Comparison of ENCODE assay signal across 8 cellular contexts in the genomic region with DNA sequence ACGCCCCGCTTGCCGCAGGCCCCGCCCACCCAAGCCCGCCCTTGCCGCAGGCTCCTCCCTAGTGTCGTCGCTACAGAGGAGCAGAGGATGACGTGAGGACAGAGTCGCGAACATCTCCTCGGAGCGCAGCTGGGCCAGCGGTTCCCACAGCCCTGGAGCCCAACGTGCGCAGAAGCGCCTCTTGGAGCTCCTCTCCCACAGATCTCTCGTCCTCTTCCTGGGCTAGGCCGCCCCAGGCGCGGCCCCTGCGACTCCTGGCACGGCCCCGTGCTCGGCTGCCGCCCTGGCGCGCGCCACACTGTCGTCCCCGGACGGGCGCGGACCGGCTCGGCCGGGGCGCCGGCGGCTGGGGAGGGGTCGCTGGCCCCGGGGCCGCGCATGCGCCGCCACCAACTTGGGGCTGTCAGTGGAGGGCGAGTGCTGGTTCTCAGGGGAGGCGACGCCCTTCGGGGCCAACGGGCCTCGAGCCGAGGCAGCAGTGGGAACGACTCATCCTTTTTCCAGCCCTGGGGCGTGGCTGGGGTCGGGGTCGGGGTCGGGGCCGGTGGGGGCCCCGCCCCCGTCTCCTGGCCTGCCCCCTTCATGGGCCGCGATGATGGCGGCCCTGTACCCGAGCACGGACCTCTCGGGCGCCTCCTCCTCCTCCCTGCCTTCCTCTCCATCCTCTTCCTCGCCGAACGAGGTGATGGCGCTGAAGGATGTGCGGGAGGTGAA. TPM values are rescaled to one million over a fixed set of nuclear protein-coding genes. Genes with fewer than 3 reads are reported as not detected.
DNase-seq lines count a peak whose midpoint lies in the region; ATAC-seq and TF ChIP-seq lines count a peak whose summit lies in the region.

Gene TRPC1, plus strand, starts transcription at position 67 of the 714 bp plus-strand sequence. Its CDS starts 526 bp downstream, at position 593.

- no peaks in the 10 kb centered on the region for H3K9me3 ChIP-seq in ectodermal cell (ENCODE audit: control insufficient read depth, low read length)
- no peaks in the 10 kb centered on the region for H3K9me3 ChIP-seq in lower lobe of right lung

- peak; percentile 81 for DNase-seq in AG10803 (ENCODE audit: low read depth)
- peak; percentile 70 for DNase-seq in NCI-H460 (ENCODE audit: extremely low read depth, low read depth)
- DNase-seq in activated CD4-positive, alpha-beta T cell treated with anti-CD3 and anti-CD28 coated beads, Interleukin-2, amount 50 U/mL, for 48 hours = peak; percentile 73 to 75
- peak; percentile 74 for DNase-seq in lower lobe of right lung
- peak; percentile 53 to 64 for DNase-seq in stimulated activated CD4-positive, alpha-beta T cell treated with anti-CD3 and anti-CD28 coated beads, Interleukin-4, amount 100 ng/mL, for 48 hours (ENCODE audit: low read depth in 2 of 2)

- H3K4me3 ChIP-seq in AG10803 (ENCODE audit: low read length) (peak within 1 kb of the TSS; percentile 76), ectodermal cell (ENCODE audit: insufficient read depth, low read depth, low read length) (peak within 1 kb of the TSS; percentile 94), lower lobe of right lung (peak within 1 kb of the TSS; percentile 71)

- H3K36me3 ChIP-seq in ectodermal cell (ENCODE audit: control insufficient read depth, insufficient read depth, low read length) (no peaks in the 10 kb centered on the region), lower lobe of right lung (no peaks in the 10 kb centered on the region)

- WGBS in ectodermal cell, 2 experiments = 0% methylated on average over 71 to 72 of the region's 73 CpGs

- intact Hi-C loops in lower lobe of right lung (cut with DNase I) = no loop called here

- H3K27me3 ChIP-seq in ectodermal cell (ENCODE audit: control insufficient read depth, insufficient read depth, low read length, poor library complexity, severe bottlenecking) (no peaks in the 10 kb centered on the region), lower lobe of right lung (ENCODE audit: low read depth) (no peaks in the 10 kb centered on the region)

- H3K27ac ChIP-seq in ectodermal cell (ENCODE audit: insufficient read depth, low read depth, low read length, poor library complexity, severe bottlenecking) (peak within 1 kb of the TSS; percentile 98), lower lobe of right lung (peak within 1 kb of the TSS; percentile 84)

- H3K4me1 ChIP-seq in ectodermal cell (ENCODE audit: control insufficient read depth, insufficient read depth, low read length) (peaks cover 7% of the 10 kb centered on the region), lower lobe of right lung (no peaks in the 10 kb centered on the region)

- ATAC-seq in GM19035 (IDR thresholded peaks at IDR 0.05; ENCODE audit: unreplicated experiment) (peak; percentile 93), HG03280 (IDR thresholded peaks at IDR 0.05; ENCODE audit: unreplicated experiment) (peak; percentile 99), lower lobe of right lung (peak; percentile 95)

- TF ChIP-seq CTCF in AG10803 (conservative IDR thresholded peaks at IDR 0.05; ENCODE audit: low read length) (no peak), lower lobe of right lung (IDR thresholded peaks at IDR 0.05) (no peak)

RNA-seq across cellular contexts. Expression of gene TRPC1, which starts in this region (rescaled TPM):
- total RNA-seq in NCI-H460 (2014; rRNA removed; shearing (Covaris generic)) = 10.7 and 12.2 TPM in 2 replicates
- polyA plus RNA-seq in NCI-H460 (2014; cell fraction: nucleus; rRNA removed) = 8.4 and 14.3 TPM in 2 replicates
- 20.5 TPM for polyA plus RNA-seq in ectodermal cell (2013, experiment 1 of 4)
- polyA plus RNA-seq in ectodermal cell (2013, experiment 2 of 4) = 21.8 TPM
- 21.0 TPM for polyA plus RNA-seq in ectodermal cell (2013, experiment 3 of 4)
- polyA plus RNA-seq in ectodermal cell (2013, experiment 4 of 4) = 23.0 TPM
- 5.4 TPM for total RNA-seq in lower lobe of right lung

Comparison
In these comparisons a context has a peak if more than half of its experiments do, and no peak if none do; other contexts are left out.
1. Peak in every context shown above with its lines: DNase-seq, ATAC-seq, H3K4me3 ChIP-seq and H3K27ac ChIP-seq.